ENCODE assay signal across 16 cellular contexts in genomic region chr2:161994766-161995165, GRCh38.
DNase-seq lines count a peak whose midpoint lies in the region; ATAC-seq and FAIRE-seq lines count a peak whose summit lies in the region.
"Had no signal": no experiment of that assay in that cellular context is flagged by ENCODE, and none has a peak within 500 bp of the region (broad histone marks: within the 10 kb centered on the region; RNA-seq: fewer than 3 reads in every experiment).

No MANE protein-coding gene starts in this region.

- no peak for ATAC-seq in stimulated activated naive CD8-positive, alpha-beta T cell treated with anti-CD3 and anti-CD28 coated beads, Interleukin-15, Interleukin-2, amounts not matched to agents 100 U/mL and 50 U/mL, for 24 hours
- ATAC-seq in activated naive CD8-positive, alpha-beta T cell treated with anti-CD3 and anti-CD28 coated beads, Interleukin-2, amount 50 U/mL, for 24 hours, result no peak
- ATAC-seq in HG02970 (IDR thresholded peaks at IDR 0.05; ENCODE audit: low FRiP score, unreplicated experiment), result no peak
- ATAC-seq: heart right ventricle, lower lobe of right lung had no signal

- H3K36me3 Mint-ChIP-seq in stimulated activated naive CD8-positive, alpha-beta T cell treated with anti-CD3 and anti-CD28 coated beads, Interleukin-15, Interleukin-2, amounts not matched to agents 100 ng/mL and 50 ng/mL, for 24 hours (ENCODE audit: low read depth), result no peaks in the 10 kb centered on the region
- H3K36me3 Mint-ChIP-seq in activated naive CD8-positive, alpha-beta T cell treated with anti-CD3 and anti-CD28 coated beads, Interleukin-2, amount 50 U/mL, for 24 hours (ENCODE audit: low read depth), result no peaks in the 10 kb centered on the region

- no peaks in the 10 kb centered on the region for H3K9me3 Mint-ChIP-seq in stimulated activated naive CD8-positive, alpha-beta T cell treated with anti-CD3 and anti-CD28 coated beads, Interleukin-15, Interleukin-2, amounts not matched to agents 100 ng/mL and 50 ng/mL, for 24 hours
- no peaks in the 10 kb centered on the region for H3K9me3 Mint-ChIP-seq in activated naive CD8-positive, alpha-beta T cell treated with anti-CD3 and anti-CD28 coated beads, Interleukin-2, amount 50 U/mL, for 24 hours

- no peaks in the 10 kb centered on the region for H3K27me3 Mint-ChIP-seq in stimulated activated naive CD8-positive, alpha-beta T cell treated with anti-CD3 and anti-CD28 coated beads, Interleukin-15, Interleukin-2, amounts not matched to agents 100 ng/mL and 50 ng/mL, for 24 hours
- H3K27me3 Mint-ChIP-seq in activated naive CD8-positive, alpha-beta T cell treated with anti-CD3 and anti-CD28 coated beads, Interleukin-2, amount 50 U/mL, for 24 hours, result no peaks in the 10 kb centered on the region

- no peak for FAIRE-seq in HTR-8/SVneo (lab: Jason Lieb, UNC)
- FAIRE-seq: GM18507, small intestine had no signal

- DNase-seq in stimulated activated naive CD8-positive, alpha-beta T cell treated with anti-CD3 and anti-CD28 coated beads, Interleukin-15, Interleukin-2, amounts not matched to agents 100 U/mL and 50 U/mL, for 24 hours, result no peak
- peak; percentile 35 for DNase-seq in OCI-M1 (lab: John Stamatoyannopoulos, UW)
- DNase-seq in activated naive CD8-positive, alpha-beta T cell treated with anti-CD3 and anti-CD28 coated beads, Interleukin-2, amount 50 U/mL, for 24 hours, result no peak
- DNase-seq in HTR-8/SVneo (ENCODE audit: insufficient read length, low spot score), result no peak
- no peak for DNase-seq in NCI-H146 (lab: John Stamatoyannopoulos, UW)
- DNase-seq in NCI-H2227 treated with DMSO at 0.1 percent for 48 hours (lab: John Stamatoyannopoulos, UW), result no peak
- DNase-seq: BE2C; effector CD4-positive, alpha-beta T cell; GOT3; heart right ventricle; lower lobe of right lung; NCI-H82; small intestine had no signal

- peaks cover 60% of the 10 kb centered on the region for H3K4me1 Mint-ChIP-seq in stimulated activated naive CD8-positive, alpha-beta T cell treated with anti-CD3 and anti-CD28 coated beads, Interleukin-15, Interleukin-2, amounts not matched to agents 100 ng/mL and 50 ng/mL, for 24 hours (ENCODE audit: low read depth)
- peaks cover 60% of the 10 kb centered on the region for H3K4me1 Mint-ChIP-seq in activated naive CD8-positive, alpha-beta T cell treated with anti-CD3 and anti-CD28 coated beads, Interleukin-2, amount 50 U/mL, for 24 hours

- peak overlapping the region; percentile 73 for H3K4me3 Mint-ChIP-seq in stimulated activated naive CD8-positive, alpha-beta T cell treated with anti-CD3 and anti-CD28 coated beads, Interleukin-15, Interleukin-2, amounts not matched to agents 100 ng/mL and 50 ng/mL, for 24 hours
- H3K4me3 Mint-ChIP-seq in activated naive CD8-positive, alpha-beta T cell treated with anti-CD3 and anti-CD28 coated beads, Interleukin-2, amount 50 U/mL, for 24 hours, result peak overlapping the region; percentile 71

- H3K27ac Mint-ChIP-seq in stimulated activated naive CD8-positive, alpha-beta T cell treated with anti-CD3 and anti-CD28 coated beads, Interleukin-15, Interleukin-2, amounts not matched to agents 100 ng/mL and 50 ng/mL, for 24 hours, result peak overlapping the region; percentile 76
- peak overlapping the region; percentile 70 for H3K27ac Mint-ChIP-seq in activated naive CD8-positive, alpha-beta T cell treated with anti-CD3 and anti-CD28 coated beads, Interleukin-2, amount 50 U/mL, for 24 hours
